In the genomic region with DNA sequence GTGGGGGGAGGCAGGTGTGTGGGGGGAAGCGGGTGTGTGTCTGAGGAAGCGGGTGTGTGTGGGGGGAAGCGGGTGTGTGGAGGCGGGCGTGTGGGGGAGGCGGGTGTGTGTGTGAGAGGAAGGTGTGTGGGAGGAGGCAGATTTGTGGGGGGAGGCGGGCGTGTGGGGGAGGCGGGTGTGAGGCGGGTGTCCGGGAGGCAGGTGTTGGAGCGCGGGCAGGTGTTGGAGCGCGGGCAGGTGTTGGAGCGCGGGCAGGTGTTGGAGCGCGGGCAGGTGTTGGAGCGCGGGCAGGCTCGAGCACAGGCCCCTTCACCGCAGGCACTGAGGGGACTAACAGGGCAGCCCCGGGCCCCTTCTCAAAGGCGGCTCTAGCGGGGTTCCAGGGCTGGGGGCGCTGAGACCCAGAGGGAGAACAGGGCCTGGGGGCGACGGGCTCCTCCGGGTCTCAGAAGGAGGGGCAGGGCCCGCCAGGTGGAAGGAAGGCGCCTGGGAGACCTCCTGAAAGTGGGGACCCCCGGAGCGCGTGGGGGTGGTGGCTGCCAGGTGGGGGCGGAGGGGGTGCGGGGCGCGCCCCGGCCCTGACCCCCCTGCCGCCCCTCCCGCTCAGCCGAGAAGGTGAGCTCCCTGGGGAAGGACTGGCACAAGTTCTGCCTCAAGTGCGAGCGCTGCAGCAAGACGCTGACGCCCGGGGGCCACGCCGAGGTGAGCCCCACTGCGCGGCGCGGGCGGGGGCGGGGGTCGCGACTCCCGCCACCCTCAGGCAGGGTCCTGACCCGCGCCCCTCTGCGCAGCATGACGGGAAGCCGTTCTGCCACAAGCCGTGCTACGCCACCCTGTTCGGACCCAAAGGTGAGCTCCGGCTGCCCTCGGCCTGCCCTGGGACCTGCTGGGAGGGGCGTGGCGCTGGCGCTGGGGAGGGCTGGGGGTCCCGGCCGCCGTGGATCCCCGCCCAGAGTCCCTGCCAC, we compare ENCODE assay signal across 1 cellular context.
TF ChIP-seq lines count a peak whose summit lies in the region.

No MANE protein-coding gene starts in this region.

TF ChIP-seq in K562, 482 proteins besides CTCF, POLR2A, EP300 and RAD21:
- TF ChIP-seq TEAD1 (CRISPR knock-in tag; IDR thresholded peaks at IDR 0.05) (no peak), ZBTB7A (IDR thresholded peaks at IDR 0.05; ENCODE audit: borderline replicate concordance, control insufficient read depth, low read depth, low read length) (0 out of 2 replicates have a peak, but pooled peaks have one; percentile 39), EGR1 (conservative IDR thresholded peaks at IDR 0.05) (0 out of 2 replicates have a peak, but pooled peaks have one; percentile 6), ZNF212 (CRISPR knock-in tag; IDR thresholded peaks at IDR 0.05) (no peak), TAF9B (IDR thresholded peaks at IDR 0.05; ENCODE audit: partially characterized antibody) (no peak), NFIC (IDR thresholded peaks at IDR 0.05) (no peak), ZNF584 (CRISPR knock-in tag; IDR thresholded peaks at IDR 0.05; ENCODE audit: low read depth) (no peak), COPS2 (conservative IDR thresholded peaks at IDR 0.05) (no peak), SPI1 (IDR thresholded peaks at IDR 0.05; ENCODE audit: borderline replicate concordance, low read depth, low read length) (no peak), SMARCC2 (IDR thresholded peaks at IDR 0.05; ENCODE audit: low read depth) (no peak), ZNF140 (CRISPR knock-in tag; IDR thresholded peaks at IDR 0.05) (no peak), KAT2B (IDR thresholded peaks at IDR 0.05; ENCODE audit: low read depth, low read length) (no peak), SMAD1 (IDR thresholded peaks at IDR 0.05; ENCODE audit: low read depth, low read length, partially characterized antibody) (no peak), KLF16 (IDR thresholded peaks at IDR 0.05) (no peak)
- TF ChIP-seq, protein P1, sequence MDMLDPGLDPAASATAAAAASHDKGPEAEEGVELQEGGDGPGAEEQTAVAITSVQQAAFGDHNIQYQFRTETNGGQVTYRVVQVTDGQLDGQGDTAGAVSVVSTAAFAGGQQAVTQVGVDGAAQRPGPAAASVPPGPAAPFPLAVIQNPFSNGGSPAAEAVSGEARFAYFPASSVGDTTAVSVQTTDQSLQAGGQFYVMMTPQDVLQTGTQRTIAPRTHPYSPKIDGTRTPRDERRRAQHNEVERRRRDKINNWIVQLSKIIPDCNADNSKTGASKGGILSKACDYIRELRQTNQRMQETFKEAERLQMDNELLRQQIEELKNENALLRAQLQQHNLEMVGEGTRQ (CRISPR knock-in tag; IDR thresholded peaks at IDR 0.05) = no peak
- TF ChIP-seq, protein P2, sequence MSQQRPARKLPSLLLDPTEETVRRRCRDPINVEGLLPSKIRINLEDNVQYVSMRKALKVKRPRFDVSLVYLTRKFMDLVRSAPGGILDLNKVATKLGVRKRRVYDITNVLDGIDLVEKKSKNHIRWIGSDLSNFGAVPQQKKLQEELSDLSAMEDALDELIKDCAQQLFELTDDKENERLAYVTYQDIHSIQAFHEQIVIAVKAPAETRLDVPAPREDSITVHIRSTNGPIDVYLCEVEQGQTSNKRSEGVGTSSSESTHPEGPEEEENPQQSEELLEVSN (IDR thresholded peaks at IDR 0.05; ENCODE audit: borderline replicate concordance in 1 of 2, extremely low read depth in 1 of 2, insufficient read depth in 1 of 2, insufficient read length in 1 of 2, low read depth in 1 of 2, low read length in 1 of 2, poor library complexity in 1 of 2, severe bottlenecking in 1 of 2) = peak in 1 of 2 experiments; percentile 39
- TF ChIP-seq, protein P3, sequence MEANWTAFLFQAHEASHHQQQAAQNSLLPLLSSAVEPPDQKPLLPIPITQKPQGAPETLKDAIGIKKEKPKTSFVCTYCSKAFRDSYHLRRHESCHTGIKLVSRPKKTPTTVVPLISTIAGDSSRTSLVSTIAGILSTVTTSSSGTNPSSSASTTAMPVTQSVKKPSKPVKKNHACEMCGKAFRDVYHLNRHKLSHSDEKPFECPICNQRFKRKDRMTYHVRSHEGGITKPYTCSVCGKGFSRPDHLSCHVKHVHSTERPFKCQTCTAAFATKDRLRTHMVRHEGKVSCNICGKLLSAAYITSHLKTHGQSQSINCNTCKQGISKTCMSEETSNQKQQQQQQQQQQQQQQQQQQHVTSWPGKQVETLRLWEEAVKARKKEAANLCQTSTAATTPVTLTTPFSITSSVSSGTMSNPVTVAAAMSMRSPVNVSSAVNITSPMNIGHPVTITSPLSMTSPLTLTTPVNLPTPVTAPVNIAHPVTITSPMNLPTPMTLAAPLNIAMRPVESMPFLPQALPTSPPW (CRISPR knock-in tag; IDR thresholded peaks at IDR 0.05) = 0 out of 2 replicates have a peak, but pooled peaks have one; percentile 17
